In the genomic region with DNA sequence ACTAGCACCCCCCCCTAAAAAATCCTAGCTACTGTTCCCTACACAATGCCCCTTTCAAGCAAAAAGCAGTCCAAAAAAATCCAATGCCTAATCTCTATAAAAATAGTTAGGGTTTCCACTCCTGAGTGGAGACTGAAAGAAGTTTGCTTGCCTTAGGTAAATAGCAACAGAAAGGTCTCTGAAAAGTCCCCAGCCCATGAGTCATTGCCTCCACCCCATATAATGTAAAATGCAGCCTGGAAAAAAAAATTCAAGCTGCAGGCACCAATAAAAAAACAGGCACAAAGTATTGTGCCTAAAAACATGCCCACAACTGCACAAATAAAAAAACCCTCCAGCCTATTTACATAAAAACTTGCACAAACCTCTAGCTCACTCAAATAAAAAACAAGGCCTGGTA, we compare ENCODE assay signal across 23 cellular contexts. TPM values are rescaled to one million over a fixed set of nuclear protein-coding genes. Genes with fewer than 3 reads are reported as not detected.
DNase-seq lines count a peak whose midpoint lies in the region; ATAC-seq, FAIRE-seq and TF ChIP-seq lines count a peak whose summit lies in the region.
"Had no signal": no experiment of that assay in that cellular context is flagged by ENCODE, and none has a peak within 500 bp of the region (broad histone marks: within the 10 kb centered on the region; RNA-seq: fewer than 3 reads in every experiment).

No MANE protein-coding gene starts in this region.

- no peak for ATAC-seq in stimulated activated naive B cell treated with anti-CD40 and anti-IgM and Interleukin-4, amounts not matched to agents 10 μg/mL and 1 μg/mL and 100 μg/mL, for 72 hours (replicated peaks)
- ATAC-seq: left cardiac atrium, psoas muscle had no signal

- peaks cover 30% of the 10 kb centered on the region for H3K79me2 ChIP-seq in ACC112 (ENCODE audit: control insufficient read depth, insufficient read depth, low read length, unreplicated experiment)

- H3K9me3 ChIP-seq in prostate gland = no peaks in the 10 kb centered on the region

- no peaks in the 10 kb centered on the region for H3K27me3 ChIP-seq in ACC112 (ENCODE audit: insufficient read depth, low read length)
- H3K27me3 ChIP-seq in bronchial epithelial cell (ENCODE audit: control insufficient read depth, insufficient read depth, low read length) = no peaks in the 10 kb centered on the region
- no peaks in the 10 kb centered on the region for H3K27me3 ChIP-seq in prostate gland (replicated peaks; ENCODE audit: insufficient read depth)
- H3K27me3 ChIP-seq: spleen had no signal

- intact Hi-C loops in prostate gland (cut with DNase I) = no loop called here

- H3K27ac Mint-ChIP-seq in stimulated activated naive B cell treated with anti-CD40 and anti-IgM and Interleukin-4, amounts not matched to agents 10 μg/mL and 1 μg/mL and 100 μg/mL, for 72 hours = no peak overlapping the region
- H3K27ac Mint-ChIP-seq: activated CD4-positive, alpha-beta memory T cell treated with anti-CD3 and anti-CD28 coated beads, Interleukin-2, amount 10 ng/mL, durations not matched to agents 7 days and 5 days; activated naive CD8-positive, alpha-beta T cell treated with anti-CD3 and anti-CD28 coated beads for 36 hours; mesothelial cell of epicardium had no signal

- H3K27ac ChIP-seq in ACC112 (ENCODE audit: low read depth, low read length) = peak overlapping the region; percentile 25; the same call in 1 of the 2 replicates
- H3K27ac ChIP-seq in prostate gland = peak overlapping the region in 1 of 2 donors; percentile 48
- H3K27ac ChIP-seq: psoas muscle, spleen, WERI-Rb-1 had no signal

- H3K4me3 ChIP-seq in ACC112 (ENCODE audit: low read depth, low read length) = no peak overlapping the region
- no peak overlapping the region for H3K4me3 ChIP-seq in bronchial epithelial cell (ENCODE audit: low read depth, low read length)
- H3K4me3 ChIP-seq in prostate gland = no peak overlapping the region
- H3K4me3 ChIP-seq: psoas muscle, spleen had no signal

- H3K36me3 Mint-ChIP-seq in stimulated activated naive B cell treated with anti-CD40 and anti-IgM and Interleukin-4, amounts not matched to agents 10 μg/mL and 1 μg/mL and 100 μg/mL, for 72 hours = peaks cover 56 to 63% of the 10 kb centered on the region in 2 donors

- H3K36me3 ChIP-seq in ACC112 (ENCODE audit: insufficient read depth, low read length) (peaks cover 44% of the 10 kb centered on the region), bronchial epithelial cell (ENCODE audit: control insufficient read depth, insufficient read depth, low read length) (no peaks in the 10 kb centered on the region), prostate gland (no peaks in the 10 kb centered on the region)

- no peak overlapping the region for H3K4me3 Mint-ChIP-seq in stimulated activated naive B cell treated with anti-CD40 and anti-IgM and Interleukin-4, amounts not matched to agents 10 μg/mL and 1 μg/mL and 100 μg/mL, for 72 hours
- H3K4me3 Mint-ChIP-seq: activated CD4-positive, alpha-beta memory T cell treated with anti-CD3 and anti-CD28 coated beads, Interleukin-2, amount 10 ng/mL, durations not matched to agents 7 days and 5 days; activated naive CD8-positive, alpha-beta T cell treated with anti-CD3 and anti-CD28 coated beads for 36 hours; mesothelial cell of epicardium; neural crest cell had no signal

- FAIRE-seq in bronchial epithelial cell (lab: Jason Lieb, UNC) = no peak
- FAIRE-seq: H1 had no signal

- H2AFZ ChIP-seq in ACC112 (ENCODE audit: low read length, unreplicated experiment) = no peak overlapping the region

- peaks cover 30 to 38% of the 10 kb centered on the region in 2 donors for H3K9me3 Mint-ChIP-seq in stimulated activated naive B cell treated with anti-CD40 and anti-IgM and Interleukin-4, amounts not matched to agents 10 μg/mL and 1 μg/mL and 100 μg/mL, for 72 hours

- H3K4me1 ChIP-seq in ACC112 (ENCODE audit: control insufficient read depth, insufficient read depth, low read length, unreplicated experiment) (peaks cover 6% of the 10 kb centered on the region), prostate gland (replicated peaks) (no peaks in the 10 kb centered on the region)
- H3K4me1 ChIP-seq: psoas muscle, spleen had no signal

- peaks cover 0 to 6% of the 10 kb centered on the region in 2 donors for H3K4me1 Mint-ChIP-seq in stimulated activated naive B cell treated with anti-CD40 and anti-IgM and Interleukin-4, amounts not matched to agents 10 μg/mL and 1 μg/mL and 100 μg/mL, for 72 hours
- H3K4me1 Mint-ChIP-seq: activated CD4-positive, alpha-beta memory T cell treated with anti-CD3 and anti-CD28 coated beads, Interleukin-2, amount 10 ng/mL, durations not matched to agents 7 days and 5 days; activated naive CD8-positive, alpha-beta T cell treated with anti-CD3 and anti-CD28 coated beads for 36 hours; mesothelial cell of epicardium; neural crest cell had no signal

- no peak for TF ChIP-seq POLR2A in prostate gland (IDR thresholded peaks at IDR 0.05)

- no peaks in the 10 kb centered on the region for H3K27me3 Mint-ChIP-seq in stimulated activated naive B cell treated with anti-CD40 and anti-IgM and Interleukin-4, amounts not matched to agents 10 μg/mL and 1 μg/mL and 100 μg/mL, for 72 hours
- H3K27me3 Mint-ChIP-seq: activated CD4-positive, alpha-beta memory T cell treated with anti-CD3 and anti-CD28 coated beads, Interleukin-2, amount 10 ng/mL, durations not matched to agents 7 days and 5 days; activated naive CD8-positive, alpha-beta T cell treated with anti-CD3 and anti-CD28 coated beads for 36 hours had no signal

- peak; percentile 53 for DNase-seq in LHCN-M2 (ENCODE audit: low read depth)
- DNase-seq in bronchial epithelial cell (ENCODE audit: low read depth) = peak; percentile 28
- peak; percentile 9 for DNase-seq in prostate gland (ENCODE audit: low spot score)
- DNase-seq in activated effector memory CD4-positive, alpha-beta T cell treated with anti-CD3 and anti-CD28 coated beads, Interleukin-2, amount 50 U/mL, for 16 hours = no peak
- DNase-seq in MV-4-11 (lab: John Stamatoyannopoulos, UW) = no peak
- DNase-seq in NCI-H510A (lab: John Stamatoyannopoulos, UW) = no peak
- no peak for DNase-seq in stimulated activated naive B cell treated with anti-CD40 and anti-IgM and Interleukin-4, amounts not matched to agents 10 μg/mL and 1 μg/mL and 100 μg/mL, for 72 hours
- DNase-seq: activated CD4-positive, alpha-beta memory T cell treated with anti-CD3 and anti-CD28 coated beads, Interleukin-2, amount 10 ng/mL, durations not matched to agents 7 days and 5 days; activated naive CD8-positive, alpha-beta T cell treated with anti-CD3 and anti-CD28 coated beads for 36 hours; activated T-cell treated with anti-CD3 and anti-CD28 coated beads, Interleukin-2, amount 50 U/mL, for 48 hours; erythroblast; Kasumi-1; left cardiac atrium; NCI-H1417; NCI-H2171; psoas muscle; SHP77 treated with DMSO at 0.1 percent for 48 hours; spleen; WERI-Rb-1 had no signal

- no peak for TF ChIP-seq CTCF in bronchial epithelial cell (IDR thresholded peaks at IDR 0.05; ENCODE audit: insufficient read depth, low read length, severe bottlenecking)
- no peak for TF ChIP-seq CTCF in prostate gland (IDR thresholded peaks at IDR 0.05)

RNA-seq across cellular contexts. Expression of gene ZNF680, which starts 47.5 kb away (rescaled TPM):
- total RNA-seq in LHCN-M2 (2014; rRNA removed) (21.6 and 25.3 TPM in 2 replicates), bronchial epithelial cell (10.3 and 10.9 TPM in 2 replicates), prostate gland (10 to 100 TPM; 17.6 to 48.2 TPM)
- 2.6 TPM for polyA plus RNA-seq in LHCN-M2 (2012)
- polyA plus RNA-seq: H1 had no signal

Comparison
In these comparisons a context has a peak if more than half of its experiments do, and no peak if none do; other contexts are left out.
1. DNase-seq: peak in LHCN-M2 (single experiment), bronchial epithelial cell (single experiment) and prostate gland (single experiment); none in activated effector memory CD4-positive, alpha-beta T cell treated with anti-CD3 and anti-CD28 coated beads, Interleukin-2, amount 50 U/mL, for 16 hours (single experiment), MV-4-11 (single experiment), NCI-H510A (single experiment) and stimulated activated naive B cell treated with anti-CD40 and anti-IgM and Interleukin-4, amounts not matched to agents 10 μg/mL and 1 μg/mL and 100 μg/mL, for 72 hours (single experiment).